In the genomic region with DNA sequence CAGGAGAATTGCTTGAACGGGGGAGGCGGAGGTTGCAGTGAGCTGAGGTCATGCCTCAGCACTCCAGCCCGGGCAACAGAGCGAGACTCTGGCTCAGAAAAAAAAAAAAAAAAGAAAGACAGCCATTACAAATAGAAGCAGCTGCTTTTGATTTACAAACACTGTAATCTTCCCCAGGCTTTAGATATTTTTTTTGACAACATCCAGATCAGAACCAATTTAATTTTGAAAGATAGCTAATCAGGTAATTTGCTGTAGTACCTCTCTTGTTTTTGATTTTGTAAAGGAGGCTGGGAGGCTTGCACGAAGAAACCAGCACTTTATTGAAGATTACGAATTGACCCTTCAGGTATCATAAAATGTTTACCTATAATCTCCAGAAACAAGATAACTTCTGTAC, we compare ENCODE assay signal across 29 cellular contexts.
"Had no signal": no experiment of that assay in that cellular context is flagged by ENCODE, and none has a peak within 500 bp of the region (broad histone marks: within the 10 kb centered on the region; RNA-seq: fewer than 3 reads in every experiment).

No MANE protein-coding gene starts in this region.

- DNase-seq: hypothalamus; immature natural killer cell; islet precursor cell; lower lobe of right lung; mammary epithelial cell; mesenchymal stem cell; naive thymus-derived CD8-positive, alpha-beta T cell; nucleus accumbens; pancreas; posterior cingulate gyrus; retina; right cardiac atrium; stimulated activated CD4-positive, alpha-beta T cell treated with anti-CD3 and anti-CD28 coated beads, Interleukin-12 subunit alpha, Interleukin-12 subunit beta, amount 100 ng/mL, for 4 hours; stimulated activated CD4-positive, alpha-beta T cell treated with anti-CD3 and anti-CD28 coated beads, Interleukin-15, amount 100 ng/mL, for 24 hours; stimulated activated CD4-positive, alpha-beta T cell treated with anti-CD3 and anti-CD28 coated beads, Interleukin-2, amount 100 ng/mL, for 24 hours; stimulated activated CD4-positive, alpha-beta T cell treated with anti-CD3 and anti-CD28 coated beads, Interleukin-4, amount 100 ng/mL, for 24 hours; stimulated activated naive CD4-positive, alpha-beta T cell; substantia nigra had no signal

- H3K9me3 Mint-ChIP-seq: immature natural killer cell; nephron; neural crest cell; stimulated activated effector memory CD8-positive, alpha-beta T cell treated with anti-CD3 and anti-CD28 coated beads, Interleukin-12 subunit alpha, Interleukin-12 subunit beta, amount 100 ng/mL, for 72 hours; stimulated activated naive CD8-positive, alpha-beta T cell treated with anti-CD3 and anti-CD28 coated beads, Interleukin-15, Interleukin-2, amounts not matched to agents 100 ng/mL and 50 ng/mL, for 24 hours; type B pancreatic cell had no signal

- H3K36me3 ChIP-seq: lower lobe of right lung, pancreas, prostate gland, tibial nerve, vagina had no signal

- H3K27ac Mint-ChIP-seq: immature natural killer cell; naive thymus-derived CD8-positive, alpha-beta T cell; stimulated activated effector memory CD8-positive, alpha-beta T cell treated with anti-CD3 and anti-CD28 coated beads, Interleukin-12 subunit alpha, Interleukin-12 subunit beta, amount 100 ng/mL, for 72 hours; stimulated activated naive CD8-positive, alpha-beta T cell treated with anti-CD3 and anti-CD28 coated beads, Interleukin-15, Interleukin-2, amounts not matched to agents 100 ng/mL and 50 ng/mL, for 24 hours; type B pancreatic cell had no signal

- H3K4me1 ChIP-seq: pancreas, prostate gland, tibial nerve, vagina had no signal

- H3K36me3 Mint-ChIP-seq: immature natural killer cell; naive thymus-derived CD8-positive, alpha-beta T cell; stimulated activated effector memory CD8-positive, alpha-beta T cell treated with anti-CD3 and anti-CD28 coated beads, Interleukin-12 subunit alpha, Interleukin-12 subunit beta, amount 100 ng/mL, for 72 hours; type B pancreatic cell had no signal

- H3K9me3 ChIP-seq: lower lobe of right lung, pancreas, prostate gland, tibial nerve, vagina had no signal

- ATAC-seq: left lobe of liver; lower lobe of right lung; naive thymus-derived CD8-positive, alpha-beta T cell; pancreas; right cardiac atrium; sciatic nerve; stimulated activated effector memory CD8-positive, alpha-beta T cell treated with anti-CD3 and anti-CD28 coated beads, Interleukin-12 subunit alpha, Interleukin-12 subunit beta, amount 100 ng/mL, for 72 hours had no signal

- H3K27me3 ChIP-seq: pancreas, tibial nerve, vagina had no signal

- H3K4me3 Mint-ChIP-seq: immature natural killer cell; naive thymus-derived CD8-positive, alpha-beta T cell; nephron; neural crest cell; stimulated activated effector memory CD8-positive, alpha-beta T cell treated with anti-CD3 and anti-CD28 coated beads, Interleukin-12 subunit alpha, Interleukin-12 subunit beta, amount 100 ng/mL, for 72 hours; stimulated activated naive CD8-positive, alpha-beta T cell treated with anti-CD3 and anti-CD28 coated beads, Interleukin-15, Interleukin-2, amounts not matched to agents 100 ng/mL and 50 ng/mL, for 24 hours; type B pancreatic cell had no signal

- H3K27me3 Mint-ChIP-seq: type B pancreatic cell had no signal

- H3K4me3 ChIP-seq: lower lobe of right lung, pancreas, prostate gland, skin epidermis, tibial nerve, vagina had no signal

- H3K27ac ChIP-seq: lower lobe of right lung, pancreas, prostate gland, skin epidermis, tibial nerve, vagina had no signal
